8 cellular contexts compared by ENCODE assay signal in the genomic region with DNA sequence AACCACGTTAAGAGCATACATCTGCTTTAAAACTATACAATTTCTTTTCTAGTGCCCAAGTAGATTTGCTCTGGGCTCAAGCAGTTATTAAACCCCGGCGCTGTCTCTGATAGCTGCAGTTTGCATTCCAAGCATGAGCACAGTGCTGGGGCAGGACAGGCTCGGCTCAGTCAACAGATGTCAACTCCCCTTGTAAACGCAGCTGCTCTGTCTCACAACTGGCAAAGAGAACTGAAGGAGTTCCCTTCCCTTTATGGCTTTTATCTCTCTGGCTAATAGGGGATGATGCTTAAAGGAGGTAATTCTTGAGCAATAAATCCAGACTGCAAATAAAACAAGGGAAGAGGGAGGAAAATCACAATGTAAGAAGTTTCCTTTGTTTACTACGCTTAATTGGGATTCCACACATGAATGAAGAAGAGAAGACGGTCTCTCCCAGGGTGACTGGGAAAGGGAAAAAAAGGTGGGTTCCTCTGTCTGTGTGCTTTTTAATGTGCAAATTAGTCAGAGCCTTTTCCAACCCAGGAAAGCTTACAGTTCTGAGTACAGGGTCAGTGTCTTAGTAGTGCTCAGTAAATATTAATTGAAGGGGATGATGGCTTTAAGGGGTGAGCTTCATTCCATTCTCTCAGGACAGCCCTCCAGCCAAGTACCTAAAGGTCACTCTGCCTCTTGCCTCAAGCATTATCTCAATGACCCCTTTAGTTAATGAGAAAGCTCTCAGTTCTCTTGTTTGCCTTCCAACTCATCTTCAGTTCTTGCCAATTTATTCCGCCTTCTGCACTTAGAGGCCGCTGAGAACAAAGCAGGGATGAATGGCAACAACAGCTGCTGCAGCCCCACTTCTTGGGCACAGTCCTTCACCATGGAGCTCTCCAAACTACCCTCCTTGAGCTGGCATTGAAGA.
DNase-seq lines count a peak whose midpoint lies in the region; ATAC-seq and TF ChIP-seq lines count a peak whose summit lies in the region.
"Had no signal": no experiment of that assay in that cellular context is flagged by ENCODE, and none has a peak within 500 bp of the region (broad histone marks: within the 10 kb centered on the region; RNA-seq: fewer than 3 reads in every experiment).

No MANE protein-coding gene starts in this region.

- no peaks in the 10 kb centered on the region for H3K27me3 ChIP-seq in left lung
- no peaks in the 10 kb centered on the region for H3K27me3 ChIP-seq in H7 (ENCODE audit: control insufficient read depth, insufficient read depth, low read length)

- ATAC-seq in left lung, result peak; percentile 74
- no peak for ATAC-seq in GM21390 (IDR thresholded peaks at IDR 0.05; ENCODE audit: unreplicated experiment)
- ATAC-seq in GM21447 (IDR thresholded peaks at IDR 0.05; ENCODE audit: unreplicated experiment), result no peak

- H3K4me3 ChIP-seq in left lung, result no peak overlapping the region
- H3K4me3 ChIP-seq in H7 (ENCODE audit: insufficient read depth, low read depth, low read length), result no peak overlapping the region

- intact Hi-C loops in left lung (cut with DNase I), result no loop called here

- DNase-seq in NCI-H187 (lab: John Stamatoyannopoulos, UW), result peak; percentile 37 to 47
- peak in 35 of 61 donors; percentile 2 to 67 (median 20) for DNase-seq in caudate nucleus (lab: John Stamatoyannopoulos, UW)
- no peak for DNase-seq in left lung
- DNase-seq in superior temporal gyrus (ENCODE audit: extremely low spot score), result peak; percentile 68
- no peak for DNase-seq in H7
- DNase-seq: NCI-H1930 had no signal

- H3K9me3 ChIP-seq in left lung, result peaks cover 0 to 12% of the 10 kb centered on the region in 2 donors

- peaks cover 0 to 6% of the 10 kb centered on the region in 2 donors for H3K4me1 ChIP-seq in left lung

- no peak overlapping the region for H3K27ac ChIP-seq in caudate nucleus (ENCODE audit: low read depth, low read length)
- peak overlapping the region in 1 of 2 donors; percentile 6 for H3K27ac ChIP-seq in left lung

- H3K36me3 ChIP-seq in left lung (no peaks in the 10 kb centered on the region), H7 (replicated peaks; ENCODE audit: control insufficient read depth, insufficient read depth, low read length) (no peaks in the 10 kb centered on the region)

- TF ChIP-seq CTCF in left lung (IDR thresholded peaks at IDR 0.05), result no peak

Comparison
In these comparisons a context has a peak if more than half of its experiments do, and no peak if none do; other contexts are left out.
1. DNase-seq: peak in NCI-H187 (2 of 2), caudate nucleus (35 of 61) and superior temporal gyrus (single experiment); none in left lung (0 of 2) and H7 (single experiment).